ENCODE assay signal across 7 cellular contexts in the genomic region with DNA sequence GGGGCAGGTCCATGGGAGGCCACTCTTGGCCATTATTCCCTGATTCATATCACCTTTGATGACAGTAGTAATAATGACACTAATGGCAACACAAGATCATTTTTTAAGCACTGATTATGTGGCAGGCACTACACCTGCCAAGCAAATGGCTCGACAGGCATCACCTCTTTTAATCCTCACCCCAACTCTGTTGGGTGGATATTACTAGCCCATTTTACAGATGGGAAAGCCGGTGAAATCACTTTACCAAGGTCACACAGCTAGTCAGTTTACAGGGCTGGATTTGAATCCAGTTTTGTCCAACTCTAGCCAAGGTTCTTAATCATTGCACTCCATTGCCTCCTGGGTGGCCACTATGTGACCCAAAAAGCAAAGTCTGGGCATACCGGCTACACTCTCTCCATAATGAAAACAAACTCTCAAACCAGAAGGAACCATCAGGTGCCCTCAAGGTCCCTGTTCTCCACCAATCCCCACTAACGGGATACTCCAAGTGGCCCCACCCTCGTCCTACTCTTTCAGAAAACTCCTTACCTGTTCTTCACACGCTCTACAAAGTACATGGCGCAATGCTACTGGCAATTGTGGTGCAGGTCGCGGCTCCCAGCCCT. TPM values are rescaled to one million over a fixed set of nuclear protein-coding genes. Genes with fewer than 3 reads are reported as not detected.
DNase-seq lines count a peak whose midpoint lies in the region; ATAC-seq and TF ChIP-seq lines count a peak whose summit lies in the region.

No MANE protein-coding gene starts in this region.

- no peak for TF ChIP-seq CTCF in GM12875 (IDR thresholded peaks at IDR 0.05; ENCODE audit: borderline replicate concordance, insufficient read depth, low read depth, low read length)
- no peak for TF ChIP-seq CTCF in KMS-11 (conservative IDR thresholded peaks at IDR 0.05; ENCODE audit: low read depth, low read length)
- TF ChIP-seq CTCF in body of pancreas (IDR thresholded peaks at IDR 0.05) = no peak
- TF ChIP-seq CTCF in tibial artery (IDR thresholded peaks at IDR 0.05) = no peak

- H4K20me1 ChIP-seq in KMS-11 (ENCODE audit: insufficient read depth) = no peaks in the 10 kb centered on the region

- H3K27ac ChIP-seq in KMS-11 = peak overlapping the region; percentile 89
- H3K27ac ChIP-seq in body of pancreas = peak overlapping the region in 2 of 4 donors; percentile 19 to 38
- H3K27ac ChIP-seq in tibial artery = peak overlapping the region; percentile 82 to 86

- TF ChIP-seq POLR2A in body of pancreas (IDR thresholded peaks at IDR 0.05) = no peak

- H2AFZ ChIP-seq in KMS-11 (ENCODE audit: low read depth) = peak overlapping the region; percentile 96; the same call in 1 of the 2 replicates

- H3K27me3 ChIP-seq in KMS-11 (ENCODE audit: insufficient read depth, low read depth) (no peaks in the 10 kb centered on the region), body of pancreas (no peaks in the 10 kb centered on the region), tibial artery (no peaks in the 10 kb centered on the region)

- H3K4me1 ChIP-seq in KMS-11 (ENCODE audit: low read depth, poor library complexity, severe bottlenecking) (peaks cover 90% of the 10 kb centered on the region), body of pancreas (peaks cover 17% of the 10 kb centered on the region), tibial artery (peaks cover 0 to 19% (median 14%) of the 10 kb centered on the region in 4 donors)

- H3K9ac ChIP-seq in KMS-11 = peak overlapping the region; percentile 94

- ATAC-seq in body of pancreas (no peak), left lobe of liver (peak; percentile 1)

- H3K9me3 ChIP-seq in body of pancreas (no peaks in the 10 kb centered on the region), tibial artery (no peaks in the 10 kb centered on the region)

- H3K79me2 ChIP-seq in KMS-11 (ENCODE audit: insufficient read depth, low read depth) = peaks cover 67% of the 10 kb centered on the region

- DNase-seq in body of pancreas (no peak), left lobe of liver (ENCODE audit: low spot score) (no peak), tibial artery (no peak), amygdala (lab: John Stamatoyannopoulos, UW) (no peak), D341Med (ENCODE audit: low spot score) (no peak)

- intact Hi-C loops in body of pancreas (cut with DNase I) = no loop called here
- intact Hi-C loops in tibial artery (cut with DNase I; ENCODE audit: low total_unique reads) = no loop called here

- WGBS in body of pancreas, 2 donors = 14 to 15% methylated on average over 9 of the region's 9 CpGs

- H3K4me2 ChIP-seq in KMS-11 = peak overlapping the region; percentile 99

- H3K4me3 ChIP-seq in GM12875 (ENCODE audit: low read depth, low read length) = peak overlapping the region; percentile 77
- H3K4me3 ChIP-seq in KMS-11 (IDR thresholded peaks at IDR 0.05; ENCODE audit: insufficient read depth, low read depth, low read length) = no peak overlapping the region
- H3K4me3 ChIP-seq in body of pancreas = peak overlapping the region; percentile 82 to 87
- H3K4me3 ChIP-seq in tibial artery = peak overlapping the region; percentile 94 to 97

- H3K36me3 ChIP-seq in KMS-11 (ENCODE audit: insufficient read depth) = no peaks in the 10 kb centered on the region
- no peaks in the 10 kb centered on the region for H3K36me3 ChIP-seq in body of pancreas (replicated peaks in 1 of 2; ENCODE audit: insufficient read depth in 1 of 2, low read depth in 2 of 2)
- peaks cover 0 to 11% (median 0%) of the 10 kb centered on the region in 3 donors for H3K36me3 ChIP-seq in tibial artery

RNA-seq across cellular contexts. Expression of a gene that starts 0.7 kb away (rescaled TPM):
- 10 to 100 TPM; 21.5 to 45.5 TPM for total RNA-seq in body of pancreas
- total RNA-seq in left lobe of liver = 27.4 TPM
